In the genomic region with DNA sequence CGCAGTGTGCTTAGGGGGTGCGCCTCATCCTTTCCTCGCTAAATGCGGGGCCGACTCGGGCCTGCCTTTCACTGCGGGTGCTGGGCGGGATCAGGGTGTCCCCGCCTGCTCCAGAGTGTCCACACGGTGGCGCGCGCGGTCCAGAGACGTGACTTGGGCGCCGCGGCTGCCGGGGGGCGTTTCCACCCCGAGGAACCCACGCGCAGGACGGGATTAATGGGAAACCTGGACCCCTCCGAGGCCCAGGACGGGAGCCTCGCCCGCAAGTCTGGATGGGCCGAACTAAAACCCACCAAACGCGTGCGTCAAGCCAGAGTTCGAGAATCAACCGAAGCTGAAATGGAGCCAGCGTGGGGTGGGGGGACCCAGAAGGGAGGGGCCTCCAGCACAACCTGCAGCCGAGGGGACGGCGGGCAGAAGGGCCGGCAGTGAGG, we compare ENCODE assay signal across 1 cellular context.
TF ChIP-seq lines count a peak whose summit lies in the region.

No MANE protein-coding gene starts in this region.

TF ChIP-seq in K562, 482 proteins besides CTCF, POLR2A, EP300 and RAD21 (continued from another document and continues in another):
- TF ChIP-seq, protein P1, sequence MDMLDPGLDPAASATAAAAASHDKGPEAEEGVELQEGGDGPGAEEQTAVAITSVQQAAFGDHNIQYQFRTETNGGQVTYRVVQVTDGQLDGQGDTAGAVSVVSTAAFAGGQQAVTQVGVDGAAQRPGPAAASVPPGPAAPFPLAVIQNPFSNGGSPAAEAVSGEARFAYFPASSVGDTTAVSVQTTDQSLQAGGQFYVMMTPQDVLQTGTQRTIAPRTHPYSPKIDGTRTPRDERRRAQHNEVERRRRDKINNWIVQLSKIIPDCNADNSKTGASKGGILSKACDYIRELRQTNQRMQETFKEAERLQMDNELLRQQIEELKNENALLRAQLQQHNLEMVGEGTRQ (CRISPR knock-in tag; IDR thresholded peaks at IDR 0.05) = no peak
- TF ChIP-seq NR2F6 (CRISPR knock-in tag; IDR thresholded peaks at IDR 0.05) = no peak
- TF ChIP-seq ZNF165 (CRISPR knock-in tag; IDR thresholded peaks at IDR 0.05; ENCODE audit: borderline replicate concordance) = no peak
- peak; percentile 44; the same call in 1 of the 2 replicates for TF ChIP-seq EGR1 (conservative IDR thresholded peaks at IDR 0.05)
- no peak for TF ChIP-seq ZNF583 (CRISPR knock-in tag; IDR thresholded peaks at IDR 0.05)
- TF ChIP-seq CC2D1A (IDR thresholded peaks at IDR 0.05) = peak; percentile 17; the same call in 1 of the 2 replicates
- no peak for TF ChIP-seq WHSC1 (IDR thresholded peaks at IDR 0.05; ENCODE audit: low read length)
- 0 out of 2 replicates have a peak, but pooled peaks have one; percentile 25 for TF ChIP-seq KAT7 (CRISPR knock-in tag; IDR thresholded peaks at IDR 0.05; ENCODE audit: borderline replicate concordance)
- no peak for TF ChIP-seq ZNF184 (CRISPR knock-in tag; IDR thresholded peaks at IDR 0.05)
- TF ChIP-seq NCOR1 (IDR thresholded peaks at IDR 0.05) = no peak
- TF ChIP-seq FOXJ3 (CRISPR knock-in tag; IDR thresholded peaks at IDR 0.05) = no peak
- TF ChIP-seq GTF2E2 (tag; IDR thresholded peaks at IDR 0.05) = no peak
- no peak for TF ChIP-seq ATF7 (IDR thresholded peaks at IDR 0.05)
- TF ChIP-seq TCFL5 (CRISPR knock-in tag; conservative IDR thresholded peaks at IDR 0.05) = no peak
- TF ChIP-seq CXXC5 (CRISPR knock-in tag; IDR thresholded peaks at IDR 0.05) = peak; percentile 56
- TF ChIP-seq, protein P2, sequence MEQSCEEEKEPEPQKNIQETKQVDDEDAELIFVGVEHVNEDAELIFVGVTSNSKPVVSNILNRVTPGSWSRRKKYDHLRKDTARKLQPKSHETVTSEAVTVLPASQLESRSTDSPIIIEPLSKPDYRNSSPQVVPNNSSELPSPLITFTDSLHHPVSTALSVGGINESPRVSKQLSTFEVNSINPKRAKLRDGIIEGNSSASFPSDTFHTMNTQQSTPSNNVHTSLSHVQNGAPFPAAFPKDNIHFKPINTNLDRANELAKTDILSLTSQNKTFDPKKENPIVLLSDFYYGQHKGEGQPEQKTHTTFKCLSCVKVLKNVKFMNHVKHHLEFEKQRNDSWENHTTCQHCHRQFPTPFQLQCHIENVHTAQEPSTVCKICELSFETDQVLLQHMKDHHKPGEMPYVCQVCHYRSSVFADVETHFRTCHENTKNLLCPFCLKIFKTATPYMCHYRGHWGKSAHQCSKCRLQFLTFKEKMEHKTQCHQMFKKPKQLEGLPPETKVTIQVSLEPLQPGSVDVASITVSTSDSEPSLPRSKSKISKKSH (CRISPR knock-in tag; IDR thresholded peaks at IDR 0.05) = no peak
- TF ChIP-seq TGIF2 (CRISPR knock-in tag; IDR thresholded peaks at IDR 0.05) = no peak
- TF ChIP-seq ZNF224 (CRISPR knock-in tag; IDR thresholded peaks at IDR 0.05) = no peak
- TF ChIP-seq ZSCAN29 (IDR thresholded peaks at IDR 0.05) = no peak
- TF ChIP-seq EZH2 (IDR thresholded peaks at IDR 0.05; ENCODE audit: borderline replicate concordance, low read depth, low read length) = no peak
- no peak for TF ChIP-seq TAL1 (IDR thresholded peaks at IDR 0.05)
- TF ChIP-seq EHMT2 (IDR thresholded peaks at IDR 0.05) = no peak
- TF ChIP-seq SETDB1 (IDR thresholded peaks at IDR 0.05; ENCODE audit: low read length) = no peak
- no peak for TF ChIP-seq SMARCE1 (IDR thresholded peaks at IDR 0.05)
- TF ChIP-seq, protein P3, sequence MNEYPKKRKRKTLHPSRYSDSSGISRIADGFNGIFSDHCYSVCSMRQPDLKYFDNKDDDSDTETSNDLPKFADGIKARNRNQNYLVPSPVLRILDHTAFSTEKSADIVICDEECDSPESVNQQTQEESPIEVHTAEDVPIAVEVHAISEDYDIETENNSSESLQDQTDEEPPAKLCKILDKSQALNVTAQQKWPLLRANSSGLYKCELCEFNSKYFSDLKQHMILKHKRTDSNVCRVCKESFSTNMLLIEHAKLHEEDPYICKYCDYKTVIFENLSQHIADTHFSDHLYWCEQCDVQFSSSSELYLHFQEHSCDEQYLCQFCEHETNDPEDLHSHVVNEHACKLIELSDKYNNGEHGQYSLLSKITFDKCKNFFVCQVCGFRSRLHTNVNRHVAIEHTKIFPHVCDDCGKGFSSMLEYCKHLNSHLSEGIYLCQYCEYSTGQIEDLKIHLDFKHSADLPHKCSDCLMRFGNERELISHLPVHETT (CRISPR knock-in tag; conservative IDR thresholded peaks at IDR 0.05 in 1 of 2, IDR thresholded peaks at IDR 0.05 in 1 of 2) = no peak
- TF ChIP-seq FOXJ2 (tag; IDR thresholded peaks at IDR 0.05) = no peak
- no peak for TF ChIP-seq HOXB6 (CRISPR knock-in tag; IDR thresholded peaks at IDR 0.05; ENCODE audit: borderline replicate concordance)
- TF ChIP-seq SIN3A (IDR thresholded peaks at IDR 0.05; ENCODE audit: borderline replicate concordance in 2 of 2, control insufficient read depth in 1 of 2, low read depth in 2 of 2, low read length in 2 of 2) = peak in 1 of 2 experiments; percentile 51; a peak in 1 of 4 replicates
- TF ChIP-seq NR2C2 (CRISPR knock-in tag; IDR thresholded peaks at IDR 0.05) = no peak
- TF ChIP-seq NR2C2 (tag; IDR thresholded peaks at IDR 0.05) = no peak
- no peak for TF ChIP-seq CEBPG (CRISPR knock-in tag; IDR thresholded peaks at IDR 0.05)
- no peak for TF ChIP-seq CEBPG (tag; conservative IDR thresholded peaks at IDR 0.05 in 1 of 2, IDR thresholded peaks at IDR 0.05 in 1 of 2)
- no peak for TF ChIP-seq ETV6 (IDR thresholded peaks at IDR 0.05; ENCODE audit: borderline replicate concordance in 1 of 2, low read depth in 2 of 2, low read length in 1 of 2)
- no peak for TF ChIP-seq ETV6 (CRISPR knock-in tag; IDR thresholded peaks at IDR 0.05; ENCODE audit: borderline replicate concordance)
- TF ChIP-seq ZNF445 (CRISPR knock-in tag; IDR thresholded peaks at IDR 0.05; ENCODE audit: low read depth) = no peak
- TF ChIP-seq ZBTB7A (IDR thresholded peaks at IDR 0.05; ENCODE audit: borderline replicate concordance, control insufficient read depth, low read depth, low read length) = peak; percentile 55; the same call in 1 of the 2 replicates
- TF ChIP-seq HDAC3 (IDR thresholded peaks at IDR 0.05; ENCODE audit: borderline replicate concordance, partially characterized antibody) = no peak
- TF ChIP-seq PRPF4 (IDR thresholded peaks at IDR 0.05; ENCODE audit: insufficient read depth, low read depth, low read length, poor library complexity, severe bottlenecking) = no peak
- no peak for TF ChIP-seq TBL1XR1 (IDR thresholded peaks at IDR 0.05; ENCODE audit: low read length in 2 of 2)
- no peak for TF ChIP-seq CBFA2T3 (IDR thresholded peaks at IDR 0.05)
- no peak; the same call in 1 of the 2 replicates for TF ChIP-seq HDAC2 (IDR thresholded peaks at IDR 0.05)
- TF ChIP-seq MAFK (IDR thresholded peaks at IDR 0.05; ENCODE audit: low read length) = no peak
- no peak for TF ChIP-seq ATF1 (CRISPR knock-in tag; IDR thresholded peaks at IDR 0.05)
- TF ChIP-seq ATF1 (tag; IDR thresholded peaks at IDR 0.05) = no peak; the same call in 1 of the 2 replicates
- no peak for TF ChIP-seq ZNF134 (CRISPR knock-in tag; conservative IDR thresholded peaks at IDR 0.05)
- no peak for TF ChIP-seq PPARD (CRISPR knock-in tag; IDR thresholded peaks at IDR 0.05)
- TF ChIP-seq, protein P4, sequence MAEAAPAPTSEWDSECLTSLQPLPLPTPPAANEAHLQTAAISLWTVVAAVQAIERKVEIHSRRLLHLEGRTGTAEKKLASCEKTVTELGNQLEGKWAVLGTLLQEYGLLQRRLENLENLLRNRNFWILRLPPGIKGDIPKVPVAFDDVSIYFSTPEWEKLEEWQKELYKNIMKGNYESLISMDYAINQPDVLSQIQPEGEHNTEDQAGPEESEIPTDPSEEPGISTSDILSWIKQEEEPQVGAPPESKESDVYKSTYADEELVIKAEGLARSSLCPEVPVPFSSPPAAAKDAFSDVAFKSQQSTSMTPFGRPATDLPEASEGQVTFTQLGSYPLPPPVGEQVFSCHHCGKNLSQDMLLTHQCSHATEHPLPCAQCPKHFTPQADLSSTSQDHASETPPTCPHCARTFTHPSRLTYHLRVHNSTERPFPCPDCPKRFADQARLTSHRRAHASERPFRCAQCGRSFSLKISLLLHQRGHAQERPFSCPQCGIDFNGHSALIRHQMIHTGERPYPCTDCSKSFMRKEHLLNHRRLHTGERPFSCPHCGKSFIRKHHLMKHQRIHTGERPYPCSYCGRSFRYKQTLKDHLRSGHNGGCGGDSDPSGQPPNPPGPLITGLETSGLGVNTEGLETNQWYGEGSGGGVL (CRISPR knock-in tag; IDR thresholded peaks at IDR 0.05) = no peak
- no peak for TF ChIP-seq ZNF12 (CRISPR knock-in tag; IDR thresholded peaks at IDR 0.05)
- no peak for TF ChIP-seq BRD9 (IDR thresholded peaks at IDR 0.05; ENCODE audit: low read depth, partially characterized antibody)
- no peak for TF ChIP-seq ZNF121 (CRISPR knock-in tag; conservative IDR thresholded peaks at IDR 0.05)
- TF ChIP-seq SIRT6 (IDR thresholded peaks at IDR 0.05; ENCODE audit: low read depth, low read length) = no peak
- TF ChIP-seq MEF2D (tag; conservative IDR thresholded peaks at IDR 0.05; ENCODE audit: low read depth) = no peak
- TF ChIP-seq, protein P5, sequence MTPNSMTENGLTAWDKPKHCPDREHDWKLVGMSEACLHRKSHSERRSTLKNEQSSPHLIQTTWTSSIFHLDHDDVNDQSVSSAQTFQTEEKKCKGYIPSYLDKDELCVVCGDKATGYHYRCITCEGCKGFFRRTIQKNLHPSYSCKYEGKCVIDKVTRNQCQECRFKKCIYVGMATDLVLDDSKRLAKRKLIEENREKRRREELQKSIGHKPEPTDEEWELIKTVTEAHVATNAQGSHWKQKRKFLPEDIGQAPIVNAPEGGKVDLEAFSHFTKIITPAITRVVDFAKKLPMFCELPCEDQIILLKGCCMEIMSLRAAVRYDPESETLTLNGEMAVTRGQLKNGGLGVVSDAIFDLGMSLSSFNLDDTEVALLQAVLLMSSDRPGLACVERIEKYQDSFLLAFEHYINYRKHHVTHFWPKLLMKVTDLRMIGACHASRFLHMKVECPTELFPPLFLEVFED (CRISPR knock-in tag; conservative IDR thresholded peaks at IDR 0.05) = no peak
- TF ChIP-seq SNIP1 (IDR thresholded peaks at IDR 0.05; ENCODE audit: low read depth) = no peak
- no peak for TF ChIP-seq FOXP1 (CRISPR knock-in tag; IDR thresholded peaks at IDR 0.05)
- no peak for TF ChIP-seq ZNF644 (tag; IDR thresholded peaks at IDR 0.05; ENCODE audit: low read depth)
- TF ChIP-seq PTTG1 (tag; IDR thresholded peaks at IDR 0.05; ENCODE audit: low read depth) = no peak
- TF ChIP-seq, protein P6, sequence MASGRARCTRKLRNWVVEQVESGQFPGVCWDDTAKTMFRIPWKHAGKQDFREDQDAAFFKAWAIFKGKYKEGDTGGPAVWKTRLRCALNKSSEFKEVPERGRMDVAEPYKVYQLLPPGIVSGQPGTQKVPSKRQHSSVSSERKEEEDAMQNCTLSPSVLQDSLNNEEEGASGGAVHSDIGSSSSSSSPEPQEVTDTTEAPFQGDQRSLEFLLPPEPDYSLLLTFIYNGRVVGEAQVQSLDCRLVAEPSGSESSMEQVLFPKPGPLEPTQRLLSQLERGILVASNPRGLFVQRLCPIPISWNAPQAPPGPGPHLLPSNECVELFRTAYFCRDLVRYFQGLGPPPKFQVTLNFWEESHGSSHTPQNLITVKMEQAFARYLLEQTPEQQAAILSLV (tag; IDR thresholded peaks at IDR 0.05) = no peak
- TF ChIP-seq MCM5 (IDR thresholded peaks at IDR 0.05; ENCODE audit: low read depth) = no peak
- TF ChIP-seq, protein P7, sequence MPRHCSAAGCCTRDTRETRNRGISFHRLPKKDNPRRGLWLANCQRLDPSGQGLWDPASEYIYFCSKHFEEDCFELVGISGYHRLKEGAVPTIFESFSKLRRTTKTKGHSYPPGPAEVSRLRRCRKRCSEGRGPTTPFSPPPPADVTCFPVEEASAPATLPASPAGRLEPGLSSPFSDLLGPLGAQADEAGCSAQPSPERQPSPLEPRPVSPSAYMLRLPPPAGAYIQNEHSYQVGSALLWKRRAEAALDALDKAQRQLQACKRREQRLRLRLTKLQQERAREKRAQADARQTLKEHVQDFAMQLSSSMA (CRISPR knock-in tag; IDR thresholded peaks at IDR 0.05) = no peak
- TF ChIP-seq, protein P8, sequence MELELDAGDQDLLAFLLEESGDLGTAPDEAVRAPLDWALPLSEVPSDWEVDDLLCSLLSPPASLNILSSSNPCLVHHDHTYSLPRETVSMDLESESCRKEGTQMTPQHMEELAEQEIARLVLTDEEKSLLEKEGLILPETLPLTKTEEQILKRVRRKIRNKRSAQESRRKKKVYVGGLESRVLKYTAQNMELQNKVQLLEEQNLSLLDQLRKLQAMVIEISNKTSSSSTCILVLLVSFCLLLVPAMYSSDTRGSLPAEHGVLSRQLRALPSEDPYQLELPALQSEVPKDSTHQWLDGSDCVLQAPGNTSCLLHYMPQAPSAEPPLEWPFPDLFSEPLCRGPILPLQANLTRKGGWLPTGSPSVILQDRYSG (tag; conservative IDR thresholded peaks at IDR 0.05; ENCODE audit: low read depth) = no peak
- TF ChIP-seq SOX6 (IDR thresholded peaks at IDR 0.05) = no peak
- TF ChIP-seq, protein P9, sequence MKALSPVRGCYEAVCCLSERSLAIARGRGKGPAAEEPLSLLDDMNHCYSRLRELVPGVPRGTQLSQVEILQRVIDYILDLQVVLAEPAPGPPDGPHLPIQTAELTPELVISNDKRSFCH (CRISPR knock-in tag; IDR thresholded peaks at IDR 0.05) = no peak
- TF ChIP-seq, protein P9 (tag; IDR thresholded peaks at IDR 0.05) = peak; percentile 24; the same call in 1 of the 2 replicates
- TF ChIP-seq, protein P10, sequence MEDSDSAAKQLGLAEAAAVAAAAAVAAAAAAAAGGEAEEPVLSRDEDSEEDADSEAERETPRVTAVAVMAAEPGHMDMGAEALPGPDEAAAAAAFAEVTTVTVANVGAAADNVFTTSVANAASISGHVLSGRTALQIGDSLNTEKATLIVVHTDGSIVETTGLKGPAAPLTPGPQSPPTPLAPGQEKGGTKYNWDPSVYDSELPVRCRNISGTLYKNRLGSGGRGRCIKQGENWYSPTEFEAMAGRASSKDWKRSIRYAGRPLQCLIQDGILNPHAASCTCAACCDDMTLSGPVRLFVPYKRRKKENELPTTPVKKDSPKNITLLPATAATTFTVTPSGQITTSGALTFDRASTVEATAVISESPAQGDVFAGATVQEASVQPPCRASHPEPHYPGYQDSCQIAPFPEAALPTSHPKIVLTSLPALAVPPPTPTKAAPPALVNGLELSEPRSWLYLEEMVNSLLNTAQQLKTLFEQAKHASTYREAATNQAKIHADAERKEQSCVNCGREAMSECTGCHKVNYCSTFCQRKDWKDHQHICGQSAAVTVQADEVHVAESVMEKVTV (CRISPR knock-in tag; IDR thresholded peaks at IDR 0.05) = peak; percentile 81
- no peak for TF ChIP-seq NCOA4 (IDR thresholded peaks at IDR 0.05; ENCODE audit: partially characterized antibody)
- TF ChIP-seq ZNF589 (CRISPR knock-in tag; IDR thresholded peaks at IDR 0.05; ENCODE audit: low read depth) = no peak
